In the genomic region with DNA sequence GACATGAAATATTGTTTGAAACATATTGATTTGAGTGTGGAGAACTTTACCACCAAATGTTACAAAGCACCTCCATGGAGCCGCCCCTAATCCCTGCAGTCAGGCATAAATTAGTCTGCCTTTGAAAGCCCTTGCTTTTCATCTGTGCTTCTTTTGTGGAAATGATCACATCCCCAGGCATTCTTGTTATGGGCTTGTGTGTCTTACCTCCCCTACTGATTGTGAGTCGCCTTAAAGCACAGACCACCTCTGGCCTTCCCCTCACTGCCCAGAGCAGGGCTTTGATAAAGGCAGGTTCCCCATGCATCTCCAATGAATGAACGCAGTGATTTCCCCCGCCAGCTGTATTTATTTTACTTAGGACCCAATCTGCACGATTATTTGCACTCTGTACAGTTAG, we compare ENCODE assay signal across 13 cellular contexts.
A peak's percentile ranks its signal among the peaks of the same experiment; 100 is the strongest.
DNase-seq lines count a peak whose midpoint lies in the region; FAIRE-seq and TF ChIP-seq lines count a peak whose summit lies in the region.
"Had no signal": no experiment of that assay in that cellular context is flagged by ENCODE, and none has a peak within 500 bp of the region (broad histone marks: within the 10 kb centered on the region; RNA-seq: fewer than 3 reads in every experiment).

No MANE protein-coding gene starts in this region.

- peak overlapping the region; percentile 46 for H3K27ac Mint-ChIP-seq in activated naive CD8-positive, alpha-beta T cell
- no peak overlapping the region for H3K27ac Mint-ChIP-seq in activated naive CD8-positive, alpha-beta T cell treated with anti-CD3 and anti-CD28 coated beads for 36 hours

- H3K27me3 ChIP-seq in adipocyte (replicated peaks; ENCODE audit: control insufficient read depth, insufficient read depth, low read length) (no peaks in the 10 kb centered on the region), hepatocyte (no peaks in the 10 kb centered on the region), stomach (no peaks in the 10 kb centered on the region)
- H3K27me3 ChIP-seq: transverse colon had no signal

- H3K4me3 Mint-ChIP-seq in activated naive CD8-positive, alpha-beta T cell = no peak overlapping the region
- no peak overlapping the region for H3K4me3 Mint-ChIP-seq in activated naive CD8-positive, alpha-beta T cell treated with anti-CD3 and anti-CD28 coated beads for 36 hours

- no peak for TF ChIP-seq EP300 in stomach (IDR thresholded peaks at IDR 0.05)

- H2AFZ ChIP-seq in hepatocyte = no peak overlapping the region

- H3K27me3 Mint-ChIP-seq in activated naive CD8-positive, alpha-beta T cell = no peaks in the 10 kb centered on the region
- no peaks in the 10 kb centered on the region for H3K27me3 Mint-ChIP-seq in activated naive CD8-positive, alpha-beta T cell treated with anti-CD3 and anti-CD28 coated beads for 36 hours

- no peaks in the 10 kb centered on the region for H3K9me3 ChIP-seq in adipocyte (ENCODE audit: control insufficient read depth, low read length)
- no peaks in the 10 kb centered on the region for H3K9me3 ChIP-seq in hepatocyte (ENCODE audit: low read depth)
- no peaks in the 10 kb centered on the region for H3K9me3 ChIP-seq in stomach
- H3K9me3 ChIP-seq: transverse colon had no signal

- no peaks in the 10 kb centered on the region for H4K20me1 ChIP-seq in hepatocyte (ENCODE audit: insufficient read depth, poor library complexity, severe bottlenecking)

- H3K36me3 Mint-ChIP-seq in activated naive CD8-positive, alpha-beta T cell = peaks cover 3% of the 10 kb centered on the region
- H3K36me3 Mint-ChIP-seq in activated naive CD8-positive, alpha-beta T cell treated with anti-CD3 and anti-CD28 coated beads for 36 hours = peaks cover 15% of the 10 kb centered on the region

- TF ChIP-seq CTCF in hepatocyte (IDR thresholded peaks at IDR 0.05; ENCODE audit: poor library complexity) = no peak
- TF ChIP-seq CTCF in stomach (IDR thresholded peaks at IDR 0.05) = no peak

- H3K9ac ChIP-seq in adipocyte (ENCODE audit: low read length) = peak overlapping the region; percentile 79

- no peaks in the 10 kb centered on the region for H3K9me2 ChIP-seq in hepatocyte (replicated peaks; ENCODE audit: insufficient read depth)

- H3K36me3 ChIP-seq in adipocyte (ENCODE audit: control insufficient read depth, insufficient read depth, low read length, severe bottlenecking) (no peaks in the 10 kb centered on the region), hepatocyte (replicated peaks; ENCODE audit: insufficient read depth, low read depth) (no peaks in the 10 kb centered on the region), stomach (no peaks in the 10 kb centered on the region)
- H3K36me3 ChIP-seq: transverse colon had no signal

- peaks cover 53% of the 10 kb centered on the region for H3K4me1 Mint-ChIP-seq in activated naive CD8-positive, alpha-beta T cell (ENCODE audit: low read depth)
- peaks cover 49% of the 10 kb centered on the region for H3K4me1 Mint-ChIP-seq in activated naive CD8-positive, alpha-beta T cell treated with anti-CD3 and anti-CD28 coated beads for 36 hours

- H3K79me2 ChIP-seq in hepatocyte = no peaks in the 10 kb centered on the region

- 68% methylated on average over 5 of the region's 5 CpGs for WGBS in hepatocyte (ENCODE audit: low lambda C conversion rate, missing lambda C conversion rate)
- 36 to 67% (median 50%) methylated on average over 5 of the region's 5 CpGs for WGBS in stomach, 5 donors

- no peak overlapping the region for H3K4me2 ChIP-seq in hepatocyte

- H3K4me3 ChIP-seq in adipocyte (ENCODE audit: low read length) (no peak overlapping the region), hepatocyte (no peak overlapping the region), stomach (no peak overlapping the region)
- H3K4me3 ChIP-seq: transverse colon had no signal

- TF ChIP-seq POLR2A in stomach (IDR thresholded peaks at IDR 0.05) = no peak

- FAIRE-seq in GM19239 (lab: Jason Lieb, UNC) = no peak
- FAIRE-seq: bronchial epithelial cell had no signal

- no peak for DNase-seq in activated naive CD8-positive, alpha-beta T cell treated with anti-CD3 and anti-CD28 coated beads for 36 hours
- no peak for DNase-seq in adipocyte (ENCODE audit: low read depth)
- DNase-seq in islet precursor cell = peak; percentile 67
- DNase-seq in GM19239 (ENCODE audit: insufficient read length, low spot score) = no peak
- no peak for DNase-seq in midbrain (lab: John Stamatoyannopoulos, UW)
- no peak for DNase-seq in hepatocyte (ENCODE audit: low spot score)
- no peak for DNase-seq in stomach
- DNase-seq: activated CD4-positive, CD25-positive, alpha-beta regulatory T cell; activated naive CD4-positive, alpha-beta T cell; stimulated activated CD4-positive, alpha-beta T cell treated with anti-CD3 and anti-CD28 coated beads, Interleukin-4, amount 100 ng/mL, for 24 hours; transverse colon had no signal

- H3K4me1 ChIP-seq in adipocyte (ENCODE audit: control insufficient read depth, insufficient read depth, low read length) = peaks cover 48% of the 10 kb centered on the region
- H3K4me1 ChIP-seq in hepatocyte (ENCODE audit: insufficient read depth) = peaks cover 9% of the 10 kb centered on the region
- H3K4me1 ChIP-seq in stomach = peaks cover 0 to 48% (median 5%) of the 10 kb centered on the region in 4 donors

- no peaks in the 10 kb centered on the region for H3K9me3 Mint-ChIP-seq in activated naive CD8-positive, alpha-beta T cell (ENCODE audit: low read depth)
- peaks cover 7% of the 10 kb centered on the region for H3K9me3 Mint-ChIP-seq in activated naive CD8-positive, alpha-beta T cell treated with anti-CD3 and anti-CD28 coated beads for 36 hours

- H3K27ac ChIP-seq in hepatocyte (no peak overlapping the region), stomach (no peak overlapping the region)

- intact Hi-C loops in stomach (cut with DNase I; ENCODE audit: low total_unique reads) = no loop called here
